In the genomic region with DNA sequence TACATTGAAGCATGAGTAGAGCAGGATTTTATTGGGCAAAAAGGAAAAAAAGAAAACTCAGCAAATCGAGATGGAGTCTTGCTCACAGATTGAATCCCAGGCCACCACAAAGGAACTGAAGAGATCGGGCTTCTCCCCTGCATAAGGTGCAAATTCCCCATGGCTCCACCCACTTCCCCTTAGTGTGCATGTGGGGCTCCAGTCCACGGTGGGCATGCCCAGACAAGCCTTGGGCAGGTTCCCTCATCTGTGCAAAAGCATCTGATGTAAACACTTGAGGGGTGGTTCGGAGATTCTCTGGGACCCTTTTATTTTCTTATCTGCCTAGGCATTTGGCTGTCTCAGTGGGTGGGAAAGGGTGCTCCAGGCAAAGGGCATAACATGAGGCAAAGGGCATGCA, we compare ENCODE assay signal across 3 cellular contexts.
TF ChIP-seq lines count a peak whose summit lies in the region.

No MANE protein-coding gene starts in this region.

TF ChIP-seq in SK-N-SH, 30 proteins besides CTCF, POLR2A, EP300 and RAD21 (continued from another document):
- TF ChIP-seq, protein P1, sequence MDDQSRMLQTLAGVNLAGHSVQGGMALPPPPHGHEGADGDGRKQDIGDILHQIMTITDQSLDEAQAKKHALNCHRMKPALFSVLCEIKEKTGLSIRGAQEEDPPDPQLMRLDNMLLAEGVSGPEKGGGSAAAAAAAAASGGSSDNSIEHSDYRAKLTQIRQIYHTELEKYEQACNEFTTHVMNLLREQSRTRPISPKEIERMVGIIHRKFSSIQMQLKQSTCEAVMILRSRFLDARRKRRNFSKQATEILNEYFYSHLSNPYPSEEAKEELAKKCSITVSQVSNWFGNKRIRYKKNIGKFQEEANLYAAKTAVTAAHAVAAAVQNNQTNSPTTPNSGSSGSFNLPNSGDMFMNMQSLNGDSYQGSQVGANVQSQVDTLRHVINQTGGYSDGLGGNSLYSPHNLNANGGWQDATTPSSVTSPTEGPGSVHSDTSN (IDR thresholded peaks at IDR 0.05) = no peak
- TF ChIP-seq, protein P2, sequence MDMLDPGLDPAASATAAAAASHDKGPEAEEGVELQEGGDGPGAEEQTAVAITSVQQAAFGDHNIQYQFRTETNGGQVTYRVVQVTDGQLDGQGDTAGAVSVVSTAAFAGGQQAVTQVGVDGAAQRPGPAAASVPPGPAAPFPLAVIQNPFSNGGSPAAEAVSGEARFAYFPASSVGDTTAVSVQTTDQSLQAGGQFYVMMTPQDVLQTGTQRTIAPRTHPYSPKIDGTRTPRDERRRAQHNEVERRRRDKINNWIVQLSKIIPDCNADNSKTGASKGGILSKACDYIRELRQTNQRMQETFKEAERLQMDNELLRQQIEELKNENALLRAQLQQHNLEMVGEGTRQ (IDR thresholded peaks at IDR 0.05; ENCODE audit: borderline replicate concordance, low read depth, low read length) = no peak
- TF ChIP-seq YY1 (IDR thresholded peaks at IDR 0.05; ENCODE audit: low read depth) = no peak
- no peak for TF ChIP-seq TEAD4 (IDR thresholded peaks at IDR 0.05; ENCODE audit: borderline replicate concordance, insufficient read depth)
- TF ChIP-seq NFIC (IDR thresholded peaks at IDR 0.05; ENCODE audit: borderline replicate concordance) = no peak
- TF ChIP-seq, protein P3, sequence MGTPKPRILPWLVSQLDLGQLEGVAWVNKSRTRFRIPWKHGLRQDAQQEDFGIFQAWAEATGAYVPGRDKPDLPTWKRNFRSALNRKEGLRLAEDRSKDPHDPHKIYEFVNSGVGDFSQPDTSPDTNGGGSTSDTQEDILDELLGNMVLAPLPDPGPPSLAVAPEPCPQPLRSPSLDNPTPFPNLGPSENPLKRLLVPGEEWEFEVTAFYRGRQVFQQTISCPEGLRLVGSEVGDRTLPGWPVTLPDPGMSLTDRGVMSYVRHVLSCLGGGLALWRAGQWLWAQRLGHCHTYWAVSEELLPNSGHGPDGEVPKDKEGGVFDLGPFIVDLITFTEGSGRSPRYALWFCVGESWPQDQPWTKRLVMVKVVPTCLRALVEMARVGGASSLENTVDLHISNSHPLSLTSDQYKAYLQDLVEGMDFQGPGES (IDR thresholded peaks at IDR 0.05; ENCODE audit: low read depth, low read length) = no peak
- no peak for TF ChIP-seq MXI1 (IDR thresholded peaks at IDR 0.05; ENCODE audit: low read depth, low read length)
- TF ChIP-seq TAF1 (IDR thresholded peaks at IDR 0.05; ENCODE audit: borderline replicate concordance, low read depth, low read length) = no peak
- TF ChIP-seq SMC3 (IDR thresholded peaks at IDR 0.05; ENCODE audit: low read depth, low read length) = no peak
- TF ChIP-seq, protein P4, sequence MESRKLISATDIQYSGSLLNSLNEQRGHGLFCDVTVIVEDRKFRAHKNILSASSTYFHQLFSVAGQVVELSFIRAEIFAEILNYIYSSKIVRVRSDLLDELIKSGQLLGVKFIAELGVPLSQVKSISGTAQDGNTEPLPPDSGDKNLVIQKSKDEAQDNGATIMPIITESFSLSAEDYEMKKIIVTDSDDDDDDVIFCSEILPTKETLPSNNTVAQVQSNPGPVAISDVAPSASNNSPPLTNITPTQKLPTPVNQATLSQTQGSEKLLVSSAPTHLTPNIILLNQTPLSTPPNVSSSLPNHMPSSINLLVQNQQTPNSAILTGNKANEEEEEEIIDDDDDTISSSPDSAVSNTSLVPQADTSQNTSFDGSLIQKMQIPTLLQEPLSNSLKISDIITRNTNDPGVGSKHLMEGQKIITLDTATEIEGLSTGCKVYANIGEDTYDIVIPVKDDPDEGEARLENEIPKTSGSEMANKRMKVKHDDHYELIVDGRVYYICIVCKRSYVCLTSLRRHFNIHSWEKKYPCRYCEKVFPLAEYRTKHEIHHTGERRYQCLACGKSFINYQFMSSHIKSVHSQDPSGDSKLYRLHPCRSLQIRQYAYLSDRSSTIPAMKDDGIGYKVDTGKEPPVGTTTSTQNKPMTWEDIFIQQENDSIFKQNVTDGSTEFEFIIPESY (IDR thresholded peaks at IDR 0.05; ENCODE audit: borderline replicate concordance, low read depth) = no peak

TF ChIP-seq in SK-N-SH treated with all-trans-retinoic acid at 6 μM for 48 hours, 23 proteins besides CTCF, POLR2A, EP300 and RAD21 (continued from another document):
- TF ChIP-seq, protein P5, sequence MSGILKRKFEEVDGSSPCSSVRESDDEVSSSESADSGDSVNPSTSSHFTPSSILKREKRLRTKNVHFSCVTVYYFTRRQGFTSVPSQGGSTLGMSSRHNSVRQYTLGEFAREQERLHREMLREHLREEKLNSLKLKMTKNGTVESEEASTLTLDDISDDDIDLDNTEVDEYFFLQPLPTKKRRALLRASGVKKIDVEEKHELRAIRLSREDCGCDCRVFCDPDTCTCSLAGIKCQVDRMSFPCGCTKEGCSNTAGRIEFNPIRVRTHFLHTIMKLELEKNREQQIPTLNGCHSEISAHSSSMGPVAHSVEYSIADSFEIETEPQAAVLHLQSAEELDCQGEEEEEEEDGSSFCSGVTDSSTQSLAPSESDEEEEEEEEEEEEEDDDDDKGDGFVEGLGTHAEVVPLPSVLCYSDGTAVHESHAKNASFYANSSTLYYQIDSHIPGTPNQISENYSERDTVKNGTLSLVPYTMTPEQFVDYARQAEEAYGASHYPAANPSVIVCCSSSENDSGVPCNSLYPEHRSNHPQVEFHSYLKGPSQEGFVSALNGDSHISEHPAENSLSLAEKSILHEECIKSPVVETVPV (CRISPR knock-in tag; IDR thresholded peaks at IDR 0.05) = no peak
- TF ChIP-seq, protein P6, sequence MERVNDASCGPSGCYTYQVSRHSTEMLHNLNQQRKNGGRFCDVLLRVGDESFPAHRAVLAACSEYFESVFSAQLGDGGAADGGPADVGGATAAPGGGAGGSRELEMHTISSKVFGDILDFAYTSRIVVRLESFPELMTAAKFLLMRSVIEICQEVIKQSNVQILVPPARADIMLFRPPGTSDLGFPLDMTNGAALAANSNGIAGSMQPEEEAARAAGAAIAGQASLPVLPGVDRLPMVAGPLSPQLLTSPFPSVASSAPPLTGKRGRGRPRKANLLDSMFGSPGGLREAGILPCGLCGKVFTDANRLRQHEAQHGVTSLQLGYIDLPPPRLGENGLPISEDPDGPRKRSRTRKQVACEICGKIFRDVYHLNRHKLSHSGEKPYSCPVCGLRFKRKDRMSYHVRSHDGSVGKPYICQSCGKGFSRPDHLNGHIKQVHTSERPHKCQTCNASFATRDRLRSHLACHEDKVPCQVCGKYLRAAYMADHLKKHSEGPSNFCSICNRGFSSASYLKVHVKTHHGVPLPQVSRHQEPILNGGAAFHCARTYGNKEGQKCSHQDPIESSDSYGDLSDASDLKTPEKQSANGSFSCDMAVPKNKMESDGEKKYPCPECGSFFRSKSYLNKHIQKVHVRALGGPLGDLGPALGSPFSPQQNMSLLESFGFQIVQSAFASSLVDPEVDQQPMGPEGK (CRISPR knock-in tag; IDR thresholded peaks at IDR 0.05; ENCODE audit: borderline replicate concordance) = no peak

TF ChIP-seq in WTC11, 78 proteins besides CTCF, POLR2A, EP300 and RAD21:
- TF ChIP-seq, protein P7, sequence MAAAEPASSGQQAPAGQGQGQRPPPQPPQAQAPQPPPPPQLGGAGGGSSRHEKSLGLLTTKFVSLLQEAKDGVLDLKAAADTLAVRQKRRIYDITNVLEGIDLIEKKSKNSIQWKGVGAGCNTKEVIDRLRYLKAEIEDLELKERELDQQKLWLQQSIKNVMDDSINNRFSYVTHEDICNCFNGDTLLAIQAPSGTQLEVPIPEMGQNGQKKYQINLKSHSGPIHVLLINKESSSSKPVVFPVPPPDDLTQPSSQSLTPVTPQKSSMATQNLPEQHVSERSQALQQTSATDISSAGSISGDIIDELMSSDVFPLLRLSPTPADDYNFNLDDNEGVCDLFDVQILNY (CRISPR knock-in tag; IDR thresholded peaks at IDR 0.05) = no peak
- TF ChIP-seq TP53 (CRISPR knock-in tag; IDR thresholded peaks at IDR 0.05) = peak; percentile 95
